ENCODE assay signal across 32 cellular contexts in the genomic region with DNA sequence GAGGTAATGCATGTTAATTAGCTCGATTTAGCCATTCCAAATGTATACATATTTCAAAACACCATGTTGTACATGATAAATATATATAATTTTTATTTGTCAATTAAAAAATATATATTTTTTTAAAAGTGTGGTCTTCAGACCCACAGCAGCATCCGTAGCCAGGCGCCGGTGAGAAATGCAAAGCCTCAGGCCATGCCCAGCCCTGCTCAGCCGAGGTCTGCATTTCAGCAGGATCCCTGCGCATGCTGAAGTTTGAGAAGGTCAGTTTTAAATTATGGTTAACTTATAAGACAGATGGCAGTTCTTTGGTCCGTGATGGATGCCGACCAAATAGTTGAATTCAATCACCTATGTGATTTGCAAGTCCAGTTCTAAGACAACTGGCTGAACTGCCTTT. TPM values are rescaled to one million over a fixed set of nuclear protein-coding genes. Genes with fewer than 3 reads are reported as not detected.
"Had no signal": no experiment of that assay in that cellular context is flagged by ENCODE, and none has a peak within 500 bp of the region (broad histone marks: within the 10 kb centered on the region; RNA-seq: fewer than 3 reads in every experiment).

No MANE protein-coding gene starts in this region.

- H3K9me3 ChIP-seq: body of pancreas, breast epithelium had no signal

- H3K27me3 Mint-ChIP-seq: activated B cell treated with CpG ODN at 0.5 μM for 24 hours; activated CD4-positive, alpha-beta memory T cell treated with anti-CD3 and anti-CD28 coated beads, Interleukin-2, amount 10 ng/mL, durations not matched to agents 7 days and 5 days; activated CD4-positive, alpha-beta T cell treated with anti-CD3 and anti-CD28 coated beads, Interleukin-2, amount 10 ng/mL, durations not matched to agents 24 days and 14 days; activated naive CD4-positive, alpha-beta T cell treated with anti-CD3 and anti-CD28 coated beads, Interleukin-2, amount 10 ng/mL, durations not matched to agents 7 days and 5 days; activated naive CD4-positive, alpha-beta T cell treated with anti-CD3 and anti-CD28 coated beads, Interleukin-2, amount 50 U/mL, for 24 hours; activated naive CD8-positive, alpha-beta T cell; activated naive CD8-positive, alpha-beta T cell treated with anti-CD3 and anti-CD28 coated beads, Interleukin-2, amount 10 ng/mL, durations not matched to agents 7 days and 5 days; activated naive CD8-positive, alpha-beta T cell treated with anti-CD3 and anti-CD28 coated beads, Interleukin-2, amount 50 U/mL, for 24 hours had no signal

- H3K9me3 Mint-ChIP-seq: activated B cell treated with CpG ODN at 0.5 μM for 24 hours; activated CD4-positive, alpha-beta memory T cell treated with anti-CD3 and anti-CD28 coated beads, Interleukin-2, amount 10 ng/mL, durations not matched to agents 7 days and 5 days; activated CD4-positive, alpha-beta T cell treated with anti-CD3 and anti-CD28 coated beads, Interleukin-2, amount 10 ng/mL, durations not matched to agents 24 days and 14 days; activated naive CD4-positive, alpha-beta T cell treated with anti-CD3 and anti-CD28 coated beads, Interleukin-2, amount 10 ng/mL, durations not matched to agents 7 days and 5 days; activated naive CD4-positive, alpha-beta T cell treated with anti-CD3 and anti-CD28 coated beads, Interleukin-2, amount 50 U/mL, for 24 hours; activated naive CD8-positive, alpha-beta T cell treated with anti-CD3 and anti-CD28 coated beads, Interleukin-2, amount 10 ng/mL, durations not matched to agents 7 days and 5 days; activated naive CD8-positive, alpha-beta T cell treated with anti-CD3 and anti-CD28 coated beads, Interleukin-2, amount 50 U/mL, for 24 hours; activated T-helper 2 cell treated with anti-CD3 and anti-CD28 coated beads, Interferon-gamma antibody, Interleukin-2, Interleukin-4, amounts not matched to agents 10 μg/mL and 5 μg/mL and 100 μg/mL, durations not matched to agents 14 hours and 24 hours and 36 hours; T-helper 1 cell treated with Interleukin-12 subunit alpha and Interleukin-12 subunit beta and Interleukin-4 antibody, amounts not matched to agents 30 μg/mL and 1 μg/mL, for 36 hours; T-helper 2 cell treated with Interferon-gamma antibody and Interleukin-4, amounts not matched to agents 5 μg/mL and 100 μg/mL, for 36 hours had no signal

- H3K27ac Mint-ChIP-seq: activated B cell treated with CpG ODN at 0.5 μM for 24 hours; activated CD4-positive, alpha-beta memory T cell treated with anti-CD3 and anti-CD28 coated beads, Interleukin-2, amount 10 ng/mL, durations not matched to agents 7 days and 5 days; activated CD4-positive, alpha-beta T cell treated with anti-CD3 and anti-CD28 coated beads, Interleukin-2, amount 10 ng/mL, durations not matched to agents 24 days and 14 days; activated naive CD4-positive, alpha-beta T cell treated with anti-CD3 and anti-CD28 coated beads, Interleukin-2, amount 50 U/mL, for 24 hours; activated naive CD8-positive, alpha-beta T cell; activated naive CD8-positive, alpha-beta T cell treated with anti-CD3 and anti-CD28 coated beads, Interleukin-2, amount 10 ng/mL, durations not matched to agents 7 days and 5 days; activated naive CD8-positive, alpha-beta T cell treated with anti-CD3 and anti-CD28 coated beads, Interleukin-2, amount 50 U/mL, for 24 hours; activated T-helper 2 cell treated with anti-CD3 and anti-CD28 coated beads, Interferon-gamma antibody, Interleukin-2, Interleukin-4, amounts not matched to agents 10 μg/mL and 5 μg/mL and 100 μg/mL, durations not matched to agents 14 hours and 24 hours and 36 hours; T-helper 1 cell treated with Interleukin-12 subunit alpha and Interleukin-12 subunit beta and Interleukin-4 antibody, amounts not matched to agents 30 μg/mL and 1 μg/mL, for 36 hours; T-helper 2 cell treated with Interferon-gamma antibody and Interleukin-4, amounts not matched to agents 5 μg/mL and 100 μg/mL, for 36 hours had no signal

- H3K4me1 ChIP-seq: body of pancreas, breast epithelium had no signal

- H3K27me3 ChIP-seq: body of pancreas, brain microvascular endothelial cell, breast epithelium had no signal

- H3K4me3 Mint-ChIP-seq: activated B cell treated with CpG ODN at 0.5 μM for 24 hours; activated CD4-positive, alpha-beta memory T cell treated with anti-CD3 and anti-CD28 coated beads, Interleukin-2, amount 10 ng/mL, durations not matched to agents 7 days and 5 days; activated CD4-positive, alpha-beta T cell treated with anti-CD3 and anti-CD28 coated beads, Interleukin-2, amount 10 ng/mL, durations not matched to agents 24 days and 14 days; activated naive CD4-positive, alpha-beta T cell treated with anti-CD3 and anti-CD28 coated beads, Interleukin-2, amount 10 ng/mL, durations not matched to agents 7 days and 5 days; activated naive CD4-positive, alpha-beta T cell treated with anti-CD3 and anti-CD28 coated beads, Interleukin-2, amount 50 U/mL, for 24 hours; activated naive CD8-positive, alpha-beta T cell; activated naive CD8-positive, alpha-beta T cell treated with anti-CD3 and anti-CD28 coated beads, Interleukin-2, amount 10 ng/mL, durations not matched to agents 7 days and 5 days; activated naive CD8-positive, alpha-beta T cell treated with anti-CD3 and anti-CD28 coated beads, Interleukin-2, amount 50 U/mL, for 24 hours; T-helper 1 cell treated with Interleukin-12 subunit alpha and Interleukin-12 subunit beta and Interleukin-4 antibody, amounts not matched to agents 30 μg/mL and 1 μg/mL, for 36 hours; T-helper 2 cell treated with Interferon-gamma antibody and Interleukin-4, amounts not matched to agents 5 μg/mL and 100 μg/mL, for 36 hours had no signal

- H3K36me3 ChIP-seq: brain microvascular endothelial cell, breast epithelium had no signal

- H3K4me1 Mint-ChIP-seq: activated CD4-positive, alpha-beta memory T cell treated with anti-CD3 and anti-CD28 coated beads, Interleukin-2, amount 10 ng/mL, durations not matched to agents 7 days and 5 days; activated CD4-positive, alpha-beta T cell treated with anti-CD3 and anti-CD28 coated beads, Interleukin-2, amount 10 ng/mL, durations not matched to agents 24 days and 14 days; activated naive CD4-positive, alpha-beta T cell treated with anti-CD3 and anti-CD28 coated beads, Interleukin-2, amount 10 ng/mL, durations not matched to agents 7 days and 5 days; activated naive CD4-positive, alpha-beta T cell treated with anti-CD3 and anti-CD28 coated beads, Interleukin-2, amount 50 U/mL, for 24 hours; activated naive CD8-positive, alpha-beta T cell treated with anti-CD3 and anti-CD28 coated beads, Interleukin-2, amount 50 U/mL, for 24 hours had no signal

- DNase-seq: activated B cell treated with CpG ODN at 0.5 μM for 24 hours; activated CD4-positive, alpha-beta memory T cell treated with anti-CD3 and anti-CD28 coated beads, Interleukin-2, amount 10 ng/mL, durations not matched to agents 7 days and 5 days; activated CD4-positive, alpha-beta T cell treated with anti-CD3 and anti-CD28 coated beads for 4 hours; activated CD4-positive, alpha-beta T cell treated with anti-CD3 and anti-CD28 coated beads, Interleukin-2, amount 10 ng/mL, durations not matched to agents 24 days and 14 days; activated CD4-positive, alpha-beta T cell treated with anti-CD3 and anti-CD28 coated beads, Interleukin-2, amount 50 U/mL, for 48 hours; activated CD4-positive, CD25-positive, alpha-beta regulatory T cell treated with anti-CD3 and anti-CD28 coated beads, Interleukin-2, amount 50 U/mL, for 72 hours; activated CD8-positive, alpha-beta memory T cell treated with anti-CD3 and anti-CD28 coated beads, Interleukin-2, amount 50 U/mL, for 4 hours; activated effector memory CD4-positive, alpha-beta T cell treated with Interleukin-2 at 50 U/mL for 16 hours; activated gamma-delta T cell; activated naive CD4-positive, alpha-beta T cell treated with anti-CD3 and anti-CD28 coated beads, Interleukin-2, amount 10 ng/mL, durations not matched to agents 7 days and 5 days; activated naive CD4-positive, alpha-beta T cell treated with Interleukin-2 at 50 U/mL for 16 hours; activated naive CD8-positive, alpha-beta T cell treated with anti-CD3 and anti-CD28 coated beads, Interleukin-2, amount 10 ng/mL, durations not matched to agents 7 days and 5 days; activated naive CD8-positive, alpha-beta T cell treated with anti-CD3 and anti-CD28 coated beads, Interleukin-2, amount 50 U/mL, for 24 hours; activated T-cell treated with anti-CD3 and anti-CD28 coated beads for 4 hours; activated T-cell treated with anti-CD3 and anti-CD28 coated beads, Interleukin-2, amount 50 U/mL, for 1 hour; activated T-cell treated with anti-CD3 and anti-CD28 coated beads, Interleukin-2, amount 50 U/mL, for 48 hours; aorta; body of pancreas; brain microvascular endothelial cell; central memory CD4-positive, alpha-beta T cell; SW 1271; T-helper 1 cell; T-helper 2 cell; T-helper 9 cell had no signal

- ATAC-seq: activated naive CD8-positive, alpha-beta T cell treated with anti-CD3 and anti-CD28 coated beads, Interleukin-2, amount 50 U/mL, for 24 hours; body of pancreas had no signal

- H3K27ac ChIP-seq: body of pancreas, brain microvascular endothelial cell, breast epithelium, VCaP had no signal

- H3K36me3 Mint-ChIP-seq: activated naive CD4-positive, alpha-beta T cell treated with anti-CD3 and anti-CD28 coated beads, Interleukin-2, amount 10 ng/mL, durations not matched to agents 7 days and 5 days; activated naive CD4-positive, alpha-beta T cell treated with anti-CD3 and anti-CD28 coated beads, Interleukin-2, amount 50 U/mL, for 24 hours; activated naive CD8-positive, alpha-beta T cell; activated naive CD8-positive, alpha-beta T cell treated with anti-CD3 and anti-CD28 coated beads, Interleukin-2, amount 10 ng/mL, durations not matched to agents 7 days and 5 days had no signal

- H3K4me3 ChIP-seq: body of pancreas, breast epithelium had no signal

RNA-seq across cellular contexts. Expression of a gene that starts 28.0 kb away (rescaled TPM):
- total RNA-seq: activated B cell treated with CpG ODN at 0.5 μM for 24 hours; activated CD4-positive, alpha-beta memory T cell treated with anti-CD3 and anti-CD28 coated beads, Interleukin-2, amount 10 ng/mL, durations not matched to agents 7 days and 5 days; activated CD4-positive, alpha-beta T cell treated with anti-CD3 and anti-CD28 coated beads, Interleukin-2, amount 10 ng/mL, durations not matched to agents 24 days and 14 days; activated CD8-positive, alpha-beta memory T cell treated with anti-CD3 and anti-CD28 coated beads for 36 hours; activated naive CD8-positive, alpha-beta T cell treated with anti-CD3 and anti-CD28 coated beads, Interleukin-2, amount 10 ng/mL, durations not matched to agents 7 days and 5 days had no signal
